In the genomic region with DNA sequence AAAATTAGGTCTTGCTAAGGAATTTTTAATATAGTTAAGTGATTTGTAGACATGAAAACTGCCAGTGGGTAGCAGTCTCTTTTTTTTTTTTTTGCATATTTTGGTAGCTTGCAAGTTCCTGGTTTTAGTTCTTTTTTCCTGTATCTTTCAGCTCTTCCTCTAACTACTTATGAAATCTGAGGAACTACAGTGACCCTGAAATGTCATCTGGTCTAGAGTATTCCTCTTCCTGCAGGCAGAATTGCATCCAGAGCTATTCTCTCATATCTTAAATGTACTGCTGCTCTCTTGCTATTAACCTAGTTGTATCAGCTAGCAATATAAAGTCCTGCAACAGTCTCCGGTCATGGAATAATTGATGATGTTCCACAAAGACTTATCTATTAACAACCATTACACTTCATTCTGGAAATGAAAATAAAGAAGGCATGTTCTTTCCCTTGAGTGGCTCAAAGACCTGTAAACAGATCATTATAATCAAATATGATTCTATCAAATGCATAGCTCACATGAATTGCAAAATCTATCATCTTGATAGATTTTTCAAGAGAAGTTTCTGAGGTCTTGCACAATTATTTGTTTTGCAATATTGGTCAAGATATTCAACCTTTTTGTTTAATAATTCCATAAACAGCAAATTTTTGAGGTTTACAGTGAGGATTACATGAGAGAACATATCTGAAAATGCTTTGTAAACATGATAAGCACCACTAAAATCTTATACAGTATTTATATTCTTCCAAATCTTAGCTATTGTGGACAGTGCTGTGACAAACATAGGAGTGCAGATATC, we compare ENCODE assay signal across 1 cellular context.
TF ChIP-seq lines count a peak whose summit lies in the region.

No MANE protein-coding gene starts in this region.

TF ChIP-seq in IMR-90, 13 proteins besides CTCF, POLR2A, EP300 and RAD21:
- TF ChIP-seq FOS (IDR thresholded peaks at IDR 0.05; ENCODE audit: low read depth, low read length) (no peak), CHD1 (IDR thresholded peaks at IDR 0.05; ENCODE audit: low read depth, low read length) (no peak), CEBPB (IDR thresholded peaks at IDR 0.05; ENCODE audit: low read depth, low read length) (peak; percentile 56; the same call in 1 of the 2 replicates), RFX5 (IDR thresholded peaks at IDR 0.05; ENCODE audit: low read depth, low read length) (no peak)
